Comparison of ENCODE assay signal across 10 cellular contexts in the genomic region with DNA sequence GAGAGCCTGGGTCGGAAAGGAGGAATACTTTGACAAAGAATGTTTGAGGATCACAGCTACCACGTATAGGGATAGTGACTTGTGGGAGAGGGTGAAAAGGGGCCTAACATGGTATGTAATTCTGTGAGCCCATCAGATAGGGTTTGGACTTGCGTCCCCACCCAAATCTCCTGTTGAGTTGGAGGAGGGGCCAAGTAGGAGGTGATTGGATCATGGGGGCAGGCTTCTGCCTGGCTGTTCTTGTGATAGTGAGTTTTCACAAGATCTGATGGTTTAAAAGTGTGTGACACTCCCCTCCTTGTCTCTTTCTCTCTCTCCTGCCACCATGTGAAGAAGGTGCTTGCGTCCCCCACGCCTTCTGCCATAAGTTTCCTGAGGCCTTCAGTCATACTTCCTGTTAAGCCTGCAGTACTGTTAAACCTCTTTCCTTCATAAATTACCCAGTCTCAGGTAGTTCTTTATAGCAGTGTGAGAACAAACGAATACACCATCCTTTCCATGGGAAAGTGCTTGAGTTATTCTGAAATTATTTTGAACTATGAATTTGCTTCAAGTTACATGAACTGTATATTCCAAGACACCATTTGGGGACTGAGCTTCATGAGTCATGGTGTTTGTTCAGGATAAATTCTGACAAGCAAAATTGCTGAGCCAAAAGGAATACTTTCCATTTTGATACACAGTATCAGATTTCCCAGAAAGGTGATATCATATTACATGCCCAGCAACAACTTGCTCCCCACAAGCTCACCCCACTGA.
DNase-seq lines count a peak whose midpoint lies in the region; ATAC-seq and TF ChIP-seq lines count a peak whose summit lies in the region.
"Had no signal": no experiment of that assay in that cellular context is flagged by ENCODE, and none has a peak within 500 bp of the region (broad histone marks: within the 10 kb centered on the region; RNA-seq: fewer than 3 reads in every experiment).

No MANE protein-coding gene starts in this region.

- ATAC-seq in Right ventricle myocardium inferior (no peak), HG03159 (IDR thresholded peaks at IDR 0.05; ENCODE audit: unreplicated experiment) (no peak)

- intact Hi-C loops in posterior cingulate gyrus (cut with DNase I) (no loop called here), Right ventricle myocardium inferior (cut with DNase I) (no loop called here)

- DNase-seq in EH (ENCODE audit: low read depth) (peak; percentile 48), KBM-7 (peak; percentile 62), astrocyte of the spinal cord (ENCODE audit: low read depth, low spot score) (peak; percentile 59), myocyte (ENCODE audit: low read depth) (peak; percentile 67), posterior cingulate gyrus (no peak), Right ventricle myocardium inferior (ENCODE audit: missing footprints) (no peak), Ammon's horn (ENCODE audit: low spot score) (no peak)
- DNase-seq: hypothalamus, transverse colon had no signal

- TF ChIP-seq CTCF in astrocyte of the spinal cord (IDR thresholded peaks at IDR 0.05; ENCODE audit: low read depth, low read length) = no peak

- no peak overlapping the region for H3K4me3 ChIP-seq in astrocyte of the spinal cord (ENCODE audit: low read depth, low read length)
- H3K4me3 ChIP-seq: transverse colon had no signal

- in situ Hi-C loops in KBM-7 (cut with MboI; ENCODE audit: low pct_unique_long_range_greater_than_20kb, low sequenced_read_pairs) (no loop called here), astrocyte of the spinal cord (cut with HindIII; ENCODE audit: low sequenced_read_pairs) (no loop called here)

Comparison
In these comparisons a context has a peak if more than half of its experiments do, and no peak if none do; other contexts are left out.
1. DNase-seq: peak in EH (single experiment), KBM-7 (single experiment), astrocyte of the spinal cord (single experiment) and myocyte (single experiment); none in posterior cingulate gyrus (0 of 10), Right ventricle myocardium inferior (single experiment) and Ammon's horn (single experiment).